Comparison of ENCODE assay signal across 8 cellular contexts in genomic region chr16:88783391-88784073, GRCh38. TPM values are rescaled to one million over a fixed set of nuclear protein-coding genes. Genes with fewer than 3 reads are reported as not detected.
DNase-seq lines count a peak whose midpoint lies in the region; ATAC-seq and TF ChIP-seq lines count a peak whose summit lies in the region.

No MANE protein-coding gene starts in this region.

- no peak for TF ChIP-seq CTCF in brain (conservative IDR thresholded peaks at IDR 0.05)

- H3K27ac Mint-ChIP-seq in brain = peak overlapping the region in 4 of 5 experiments; percentile 1 to 85 (median 72)

- H3K4me1 Mint-ChIP-seq in brain = peaks cover 34% of the 10 kb centered on the region

- H3K4me3 Mint-ChIP-seq in brain = peak overlapping the region; percentile 44 to 83 (median 59)

- peaks cover 63% of the 10 kb centered on the region for H3K27me3 Mint-ChIP-seq in brain

- H3K9me3 Mint-ChIP-seq in brain = no peaks in the 10 kb centered on the region

- peak; percentile 88 for DNase-seq in Ammon's horn (ENCODE audit: low spot score)
- DNase-seq in Kasumi-1 (lab: John Stamatoyannopoulos, UW) = peak; percentile 44 to 55
- peak; percentile 1 for DNase-seq in kidney glomerular epithelial cell (lab: John Stamatoyannopoulos, UW)
- peak; percentile 23 for DNase-seq in stimulated activated naive CD8-positive, alpha-beta T cell treated with anti-CD3 and anti-CD28 coated beads, Interleukin-15, Interleukin-2, amounts not matched to agents 100 U/mL and 50 U/mL, for 24 hours
- no peak for DNase-seq in OCI-M2 (lab: John Stamatoyannopoulos, UW; ENCODE audit: unreplicated experiment)
- no peak for DNase-seq in dedifferentiated amniotic fluid mesenchymal stem cell (ENCODE audit: extremely low spot score)

- H3K36me3 Mint-ChIP-seq in brain = no peaks in the 10 kb centered on the region

- no peak for ATAC-seq in stimulated activated naive CD8-positive, alpha-beta T cell treated with anti-CD3 and anti-CD28 coated beads, Interleukin-15, Interleukin-2, amounts not matched to agents 100 U/mL and 50 U/mL, for 24 hours
- no peak for ATAC-seq in GM21576 (IDR thresholded peaks at IDR 0.05; ENCODE audit: unreplicated experiment)

RNA-seq across cellular contexts. Expression of gene PIEZO1, which starts 1.5 kb away (rescaled TPM):
- 12.9 TPM for polyA plus RNA-seq in brain (ENCODE audit: insufficient read depth, low read depth, low replicate concordance)

RNA-seq across cellular contexts. Expression of gene CDT1, which starts 20.1 kb away (rescaled TPM):
- 77.9 TPM for polyA plus RNA-seq in brain (ENCODE audit: insufficient read depth, low read depth, low replicate concordance)

RNA-seq across cellular contexts. Expression of gene APRT, which starts 28.2 kb away (rescaled TPM):
- polyA plus RNA-seq in brain (ENCODE audit: insufficient read depth, low read depth, low replicate concordance) = 141 TPM

Comparison
In these comparisons a context has a peak if more than half of its experiments do, and no peak if none do; other contexts are left out.
1. DNase-seq: peak in Ammon's horn (single experiment), Kasumi-1 (2 of 2), kidney glomerular epithelial cell (single experiment) and stimulated activated naive CD8-positive, alpha-beta T cell treated with anti-CD3 and anti-CD28 coated beads, Interleukin-15, Interleukin-2, amounts not matched to agents 100 U/mL and 50 U/mL, for 24 hours (single experiment); none in OCI-M2 (single experiment) and dedifferentiated amniotic fluid mesenchymal stem cell (single experiment).